Comparison of ENCODE assay signal across 1 cellular context in genomic region chr9:29332789-29333188, GRCh38.
TF ChIP-seq lines count a peak whose summit lies in the region.

No MANE protein-coding gene starts in this region.

TF ChIP-seq in WTC11, 78 proteins besides CTCF, POLR2A, EP300 and RAD21 (continued from another document):
- TF ChIP-seq ATF6 (CRISPR knock-in tag; IDR thresholded peaks at IDR 0.05), result no peak
- TF ChIP-seq MLX (CRISPR knock-in tag; IDR thresholded peaks at IDR 0.05), result no peak
- TF ChIP-seq E2F5 (CRISPR knock-in tag; IDR thresholded peaks at IDR 0.05), result no peak
- TF ChIP-seq IRF2 (CRISPR knock-in tag; IDR thresholded peaks at IDR 0.05; ENCODE audit: borderline replicate concordance, low read depth), result no peak
- TF ChIP-seq ZSCAN18 (CRISPR knock-in tag; IDR thresholded peaks at IDR 0.05), result no peak
- no peak for TF ChIP-seq CDX4 (CRISPR knock-in tag; IDR thresholded peaks at IDR 0.05; ENCODE audit: borderline replicate concordance)
- TF ChIP-seq ZNF416 (CRISPR knock-in tag; IDR thresholded peaks at IDR 0.05), result no peak
- no peak for TF ChIP-seq USF1 (CRISPR knock-in tag; IDR thresholded peaks at IDR 0.05)
- TF ChIP-seq ZNF425 (CRISPR knock-in tag; conservative IDR thresholded peaks at IDR 0.05), result no peak
- TF ChIP-seq JAZF1 (CRISPR knock-in tag; IDR thresholded peaks at IDR 0.05), result no peak
- TF ChIP-seq MXD4 (CRISPR knock-in tag; IDR thresholded peaks at IDR 0.05; ENCODE audit: borderline replicate concordance), result no peak
- TF ChIP-seq FOXK1 (CRISPR knock-in tag; IDR thresholded peaks at IDR 0.05), result no peak
- TF ChIP-seq TP53 (CRISPR knock-in tag; IDR thresholded peaks at IDR 0.05), result no peak
